8 cellular contexts compared by ENCODE assay signal in genomic region chr16:85390511-85391174, GRCh38.
A peak's percentile ranks its signal among the peaks of the same experiment; 100 is the strongest.
DNase-seq lines count a peak whose midpoint lies in the region; ATAC-seq and TF ChIP-seq lines count a peak whose summit lies in the region.

No MANE protein-coding gene starts in this region.

- H3K27me3 ChIP-seq in PC-3 (ENCODE audit: low read length) (no peaks in the 10 kb centered on the region), gastrocnemius medialis (no peaks in the 10 kb centered on the region), WERI-Rb-1 (ENCODE audit: insufficient read depth, low read depth, severe bottlenecking) (no peaks in the 10 kb centered on the region)

- in situ Hi-C loops in gastrocnemius medialis (cut with MboI; ENCODE audit: low sequenced_read_pairs in 4 of 4), result no loop called here

- H3K27me3 Mint-ChIP-seq in activated naive CD8-positive, alpha-beta T cell treated with anti-CD3 and anti-CD28 coated beads for 36 hours, result no peaks in the 10 kb centered on the region

- no peak overlapping the region for H2AFZ ChIP-seq in PC-3 (ENCODE audit: low read length)

- intact Hi-C loops in PC-3 (cut with micrococcal nuclease), result loop anchor here (10.0 kb wide), 1 partner anchor 224 kb away; the partner anchor contains the start of gene GSE1
- intact Hi-C loops in gastrocnemius medialis (cut with DNase I; ENCODE audit: low total_unique reads), result no loop called here

- POLR2A ChIA-PET in PC-3 (lab: Charles Lee; ENCODE audit: unreplicated experiment), result no interaction called here

- BruUV-seq in PC-3 (replicated peaks; lab: Mats Ljungman, UMichigan), result no TSS peak

- TF ChIP-seq CTCF in PC-3 (conservative IDR thresholded peaks at IDR 0.05; ENCODE audit: low read depth, low read length), result no peak
- TF ChIP-seq CTCF in fibroblast of villous mesenchyme (IDR thresholded peaks at IDR 0.05; ENCODE audit: insufficient read depth, low read depth, low read length), result no peak
- no peak for TF ChIP-seq CTCF in gastrocnemius medialis (IDR thresholded peaks at IDR 0.05 in 4 of 5, conservative IDR thresholded peaks at IDR 0.05 in 1 of 5)
- TF ChIP-seq CTCF in WERI-Rb-1 (IDR thresholded peaks at IDR 0.05; ENCODE audit: low read depth, low read length), result no peak

- H3K9me3 ChIP-seq in PC-3 (ENCODE audit: low read length) (no peaks in the 10 kb centered on the region), gastrocnemius medialis (no peaks in the 10 kb centered on the region), WERI-Rb-1 (ENCODE audit: severe bottlenecking) (no peaks in the 10 kb centered on the region)

- H3K9me2 ChIP-seq in PC-3 (replicated peaks; ENCODE audit: low read length), result no peaks in the 10 kb centered on the region

- H3K27ac ChIP-seq in PC-3 (ENCODE audit: low read length) (no peak overlapping the region), gastrocnemius medialis (peak overlapping the region in 1 of 4 donors; percentile 7), WERI-Rb-1 (no peak overlapping the region)

- peak overlapping the region; percentile 68 for H3K4me2 ChIP-seq in PC-3 (ENCODE audit: low read length)

- TF ChIP-seq POLR2A in gastrocnemius medialis (IDR thresholded peaks at IDR 0.05), result no peak

- H3F3A ChIP-seq in PC-3 (ENCODE audit: low read length, unreplicated experiment), result no peaks in the 10 kb centered on the region

- ATAC-seq in PC-3 (peak; percentile 80), gastrocnemius medialis (peak; percentile 67 to 82), HG03196 (IDR thresholded peaks at IDR 0.05; ENCODE audit: unreplicated experiment) (no peak)

- H3K36me3 Mint-ChIP-seq in activated naive CD8-positive, alpha-beta T cell treated with anti-CD3 and anti-CD28 coated beads for 36 hours, result no peaks in the 10 kb centered on the region

- H3K4me3 ChIP-seq in PC-3 (ENCODE audit: low read length), result no peak overlapping the region
- H3K4me3 ChIP-seq in fibroblast of villous mesenchyme (ENCODE audit: low read depth, low read length), result no peak overlapping the region
- H3K4me3 ChIP-seq in gastrocnemius medialis, result no peak overlapping the region
- H3K4me3 ChIP-seq in WERI-Rb-1 (ENCODE audit: low read depth, low read length), result no peak overlapping the region

- no peaks in the 10 kb centered on the region for H4K20me1 ChIP-seq in PC-3 (ENCODE audit: low read length)

- no peaks in the 10 kb centered on the region for H3K4me1 Mint-ChIP-seq in activated naive CD8-positive, alpha-beta T cell treated with anti-CD3 and anti-CD28 coated beads for 36 hours

- DNase-seq in GOT3 (lab: John Stamatoyannopoulos, UW), result peak; percentile 64
- peak; percentile 92 for DNase-seq in PC-3
- peak; percentile 98 for DNase-seq in fibroblast of villous mesenchyme (ENCODE audit: low read depth)
- peak in 1 of 2 donors; percentile 79 for DNase-seq in gastrocnemius medialis
- no peak for DNase-seq in stimulated activated CD4-positive, alpha-beta T cell treated with anti-CD3 and anti-CD28 coated beads, Interleukin-2, amount 100 ng/mL, for 24 hours
- DNase-seq in WERI-Rb-1, result no peak
- DNase-seq in activated naive CD8-positive, alpha-beta T cell treated with anti-CD3 and anti-CD28 coated beads for 36 hours, result no peak

- no peaks in the 10 kb centered on the region for H3K9me3 Mint-ChIP-seq in activated naive CD8-positive, alpha-beta T cell treated with anti-CD3 and anti-CD28 coated beads for 36 hours

- CTCF ChIA-PET in PC-3 (lab: Charles Lee), result interaction anchor here (0.6 kb wide), 1 partner anchor 104 kb away, joined by 3 read pairs; no protein-coding TSS in a partner anchor

- H3K79me2 ChIP-seq in PC-3 (ENCODE audit: low read length), result no peaks in the 10 kb centered on the region

- H3K9ac ChIP-seq in PC-3 (ENCODE audit: low read length), result no peak overlapping the region

- no peak overlapping the region for H3K4me3 Mint-ChIP-seq in activated naive CD8-positive, alpha-beta T cell treated with anti-CD3 and anti-CD28 coated beads for 36 hours

- H3K36me3 ChIP-seq in PC-3 (ENCODE audit: low read depth, low read length), result no peaks in the 10 kb centered on the region
- H3K36me3 ChIP-seq in gastrocnemius medialis, result no peaks in the 10 kb centered on the region
- no peaks in the 10 kb centered on the region for H3K36me3 ChIP-seq in WERI-Rb-1

- no peak overlapping the region for H3K27ac Mint-ChIP-seq in activated naive CD8-positive, alpha-beta T cell treated with anti-CD3 and anti-CD28 coated beads for 36 hours

- H3K4me1 ChIP-seq in PC-3 (ENCODE audit: insufficient read depth, low read length) (peaks cover 13% of the 10 kb centered on the region), gastrocnemius medialis (peaks cover 5 to 9% of the 10 kb centered on the region in 2 donors)

Comparison
In these comparisons a context has a peak if more than half of its experiments do, and no peak if none do; other contexts are left out.
1. DNase-seq: peak in GOT3 (single experiment), PC-3 (single experiment) and fibroblast of villous mesenchyme (single experiment); none in stimulated activated CD4-positive, alpha-beta T cell treated with anti-CD3 and anti-CD28 coated beads, Interleukin-2, amount 100 ng/mL, for 24 hours (0 of 2), WERI-Rb-1 (single experiment) and activated naive CD8-positive, alpha-beta T cell treated with anti-CD3 and anti-CD28 coated beads for 36 hours (single experiment).